Comparison of ENCODE assay signal across 12 cellular contexts in the genomic region with DNA sequence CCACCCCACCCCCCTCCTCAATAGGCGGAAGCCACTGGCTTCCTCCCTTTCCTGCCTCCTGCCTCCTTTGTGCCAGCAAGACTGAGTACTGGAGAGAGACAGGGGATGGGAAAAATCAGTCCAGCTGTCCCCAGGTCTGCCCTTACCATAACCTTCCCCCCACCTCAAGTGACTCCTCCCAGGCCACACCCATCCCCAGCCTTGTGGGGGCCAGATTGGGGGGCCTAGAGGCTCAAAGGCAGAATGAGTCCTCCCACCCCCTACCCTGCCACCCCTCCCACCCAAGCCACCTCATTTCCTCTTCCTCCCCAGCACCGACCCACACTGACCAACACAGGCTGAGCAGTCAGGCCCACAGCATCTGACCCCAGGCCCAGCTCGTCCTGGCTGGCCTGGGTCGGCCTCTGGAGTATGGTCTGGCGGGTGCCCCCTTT. TPM values are rescaled to one million over a fixed set of nuclear protein-coding genes. Genes with fewer than 3 reads are reported as not detected.
A peak's percentile ranks its signal among the peaks of the same experiment; 100 is the strongest.
DNase-seq lines count a peak whose midpoint lies in the region; ATAC-seq and TF ChIP-seq lines count a peak whose summit lies in the region.
"Had no signal": no experiment of that assay in that cellular context is flagged by ENCODE, and none has a peak within 500 bp of the region (broad histone marks: within the 10 kb centered on the region; RNA-seq: fewer than 3 reads in every experiment).

A gene (plus strand): TSS at position 322 of the 434 bp plus-strand sequence. CDS start 90 bp downstream, at position 412.

- no peak for TF ChIP-seq POLR2A in spleen (IDR thresholded peaks at IDR 0.05)
- TF ChIP-seq POLR2A in erythroblast (IDR thresholded peaks at IDR 0.05; ENCODE audit: low read length): no peak

- TF ChIP-seq CTCF in GM20000 (IDR thresholded peaks at IDR 0.05; ENCODE audit: extremely low read depth, missing control alignments) (no peak), spleen (IDR thresholded peaks at IDR 0.05 in 8 of 11, conservative IDR thresholded peaks at IDR 0.05 in 3 of 11) (no peak)

- no peaks in the 10 kb centered on the region for H3K36me3 ChIP-seq in spleen

- no peaks in the 10 kb centered on the region for H3K9me3 ChIP-seq in spleen

- ATAC-seq in left lobe of liver: peak; percentile 37

- DNase-seq in GM20000 (ENCODE audit: low spot score) (peak; percentile 64), left lobe of liver (ENCODE audit: low spot score) (no peak), spleen (no peak), erythroblast (lab: John Stamatoyannopoulos, UW) (no peak), activated gamma-delta T cell (lab: John Stamatoyannopoulos, UW) (no peak), AG08396 (ENCODE audit: low spot score) (no peak)
- no peak for DNase-seq in activated CD8-positive, alpha-beta memory T cell treated with anti-CD3 and anti-CD28 coated beads, Interleukin-2, amount 50 U/mL, for 4 hours
- DNase-seq: activated CD4-positive, alpha-beta T cell treated with anti-CD3 and anti-CD28 coated beads for 1 hour; effector memory CD4-positive, alpha-beta T cell; GF-D8; GOT3 had no signal

- peak within 1 kb of the TSS; percentile 57 for H3K27ac ChIP-seq in cingulate gyrus (ENCODE audit: low read depth, low read length)
- H3K27ac ChIP-seq in spleen: peak within 1 kb of the TSS in 7 of 8 donors; percentile 15 to 80 (median 70)

- 18 to 37% (median 25%) methylated on average over 5 of the region's 5 CpGs for WGBS in spleen, 5 donors

- peak within 1 kb of the TSS; percentile 12 to 59 (median 27) for H3K4me3 ChIP-seq in spleen

- H3K27me3 ChIP-seq in spleen (replicated peaks in 1 of 7): no peaks in the 10 kb centered on the region

- intact Hi-C loops in spleen (cut with DNase I; ENCODE audit: low total_unique reads): no loop called here

- peaks cover 0 to 52% (median 26%) of the 10 kb centered on the region in 6 donors for H3K4me1 ChIP-seq in spleen

RNA-seq across cellular contexts. Expression of the gene that starts here (rescaled TPM):
- total RNA-seq in left lobe of liver (8.5 TPM), spleen (10 to 100 TPM; 45.0 to 81.8 (median 65.4) TPM)
- 10 to 100 TPM in 1 of 3 donors, 1 to 10 TPM in 2; 4.9 to 17.4 (median 7.0) TPM for polyA plus RNA-seq in spleen
